Comparison of ENCODE assay signal across 8 cellular contexts in the genomic region with DNA sequence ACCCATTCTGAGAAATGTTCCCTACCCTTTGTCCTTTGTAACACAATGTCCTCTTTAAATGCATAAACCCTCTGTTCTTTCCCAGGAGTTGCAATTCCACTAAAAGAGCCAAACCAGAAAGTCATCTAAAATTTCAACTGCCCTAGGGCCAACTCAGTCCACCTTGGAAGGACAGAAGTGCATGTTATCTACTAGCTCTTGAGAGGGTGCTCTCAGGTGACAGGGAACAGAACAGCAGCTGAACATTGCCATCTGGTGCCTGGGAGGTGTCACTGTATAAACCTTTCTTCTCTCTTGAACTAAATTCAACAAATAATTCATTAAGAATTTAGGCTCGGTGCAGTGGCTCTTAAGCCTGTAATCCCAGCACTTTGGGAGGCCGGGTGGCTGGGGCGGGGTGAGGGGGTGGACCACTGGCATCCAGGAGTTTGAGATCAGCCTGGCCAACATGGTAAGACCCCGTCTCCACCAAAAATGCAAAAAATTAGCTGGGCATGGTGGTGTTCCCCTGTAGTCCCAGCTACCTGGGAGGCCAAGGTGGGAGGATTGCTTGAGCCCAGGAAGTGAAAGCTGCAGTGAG. TPM values are rescaled to one million over a fixed set of nuclear protein-coding genes. Genes with fewer than 3 reads are reported as not detected.
DNase-seq lines count a peak whose midpoint lies in the region; ATAC-seq and TF ChIP-seq lines count a peak whose summit lies in the region.

No MANE protein-coding gene starts in this region.

- no peaks in the 10 kb centered on the region for H3K9me3 Mint-ChIP-seq in CD8-positive, alpha-beta memory T cell
- peaks cover 5% of the 10 kb centered on the region for H3K9me3 Mint-ChIP-seq in WTC11

- H3K36me3 ChIP-seq in CD8-positive, alpha-beta memory T cell (ENCODE audit: insufficient read depth, low read length) = no peaks in the 10 kb centered on the region
- no peaks in the 10 kb centered on the region for H3K36me3 ChIP-seq in lung (ENCODE audit: control insufficient read depth in 2 of 2, insufficient read depth in 2 of 2, low read length in 2 of 2)
- H3K36me3 ChIP-seq in stomach smooth muscle (ENCODE audit: control insufficient read depth in 2 of 2, insufficient read depth in 2 of 2, low read length in 2 of 2) = no peaks in the 10 kb centered on the region

- H3K4me3 ChIP-seq in CD8-positive, alpha-beta memory T cell (ENCODE audit: low read length) = no peak overlapping the region
- H3K4me3 ChIP-seq in lung (no peak overlapping the region), stomach smooth muscle (ENCODE audit: low read length in 2 of 2) (no peak overlapping the region)

- H3K9me3 ChIP-seq in CD8-positive, alpha-beta memory T cell (ENCODE audit: low read length) = no peaks in the 10 kb centered on the region
- H3K9me3 ChIP-seq in lung (ENCODE audit: control insufficient read depth in 2 of 2, insufficient read depth in 1 of 2, low read length in 1 of 2) (no peaks in the 10 kb centered on the region), stomach smooth muscle (ENCODE audit: control insufficient read depth in 2 of 2, low read length in 2 of 2) (no peaks in the 10 kb centered on the region)

- POLR2A ChIA-PET in CD8-positive, alpha-beta memory T cell (lab: Charles Lee) = interaction anchor here (1.1 kb wide), 1 partner anchor 191 kb away, joined by 3 read pairs; no protein-coding TSS in a partner anchor
- POLR2A ChIA-PET in WTC11 (lab: Charles Lee) = interaction anchor here (0.6 to 3.2 kb wide), 3 partner anchors 9 to 82 kb away, joined by 3 to 11 read pairs (median 6); partner anchors contain the start of gene FERMT2

- no peak overlapping the region for H3K9ac ChIP-seq in stomach smooth muscle (ENCODE audit: low read length in 2 of 2)

- peaks cover 11 to 16% (median 14%) of the 10 kb centered on the region in 3 donors for H3K4me1 Mint-ChIP-seq in CD8-positive, alpha-beta memory T cell
- peaks cover 16% of the 10 kb centered on the region for H3K4me1 Mint-ChIP-seq in WTC11

- WGBS in lung, 2 donors = 68 to 77% methylated on average over 4 of the region's 4 CpGs

- peak overlapping the region in 3 of 7 donors; percentile 21 to 33 (median 30) for H3K4me3 Mint-ChIP-seq in CD8-positive, alpha-beta memory T cell
- no peak overlapping the region for H3K4me3 Mint-ChIP-seq in WTC11

- TF ChIP-seq CTCF in WTC11 (IDR thresholded peaks at IDR 0.05) (peak; percentile 54), lung (IDR thresholded peaks at IDR 0.05; ENCODE audit: control extremely low read depth, extremely low read depth) (peak; percentile 77)

- no peaks in the 10 kb centered on the region for H3K27me3 Mint-ChIP-seq in CD8-positive, alpha-beta memory T cell
- no peaks in the 10 kb centered on the region for H3K27me3 Mint-ChIP-seq in WTC11 (ENCODE audit: low read depth)

- ATAC-seq in GM21576 (IDR thresholded peaks at IDR 0.05; ENCODE audit: unreplicated experiment) (peak; percentile 66), WTC11 (peak; percentile 97), lung (ENCODE audit: insufficient read depth, low FRiP score) (peak; percentile 81), HG03571 (IDR thresholded peaks at IDR 0.05; ENCODE audit: unreplicated experiment) (no peak)

- H3K36me3 Mint-ChIP-seq in CD8-positive, alpha-beta memory T cell = no peaks in the 10 kb centered on the region
- peaks cover 4% of the 10 kb centered on the region; the same call in 1 of the 2 replicates for H3K36me3 Mint-ChIP-seq in WTC11

- CTCF ChIA-PET in CD8-positive, alpha-beta memory T cell (lab: Charles Lee) = interaction anchor here (0.6 to 5.6 kb wide), 20 partner anchors 9 to 918 kb away, joined by 3 to 111 read pairs (median 4); partner anchors contain the start of gene FERMT2
- CTCF ChIA-PET in WTC11 (lab: Charles Lee) = interaction anchor here (0.5 to 2.5 kb wide), 38 partner anchors 9 to 507 kb away, joined by 3 to 28 read pairs (median 4); partner anchors contain the start of genes FERMT2, GNPNAT1 and STYX

- H3K27me3 ChIP-seq in CD8-positive, alpha-beta memory T cell (ENCODE audit: insufficient read depth, low read length, poor library complexity, severe bottlenecking) = no peaks in the 10 kb centered on the region
- H3K27me3 ChIP-seq in lung (ENCODE audit: control insufficient read depth, insufficient read depth) = no peaks in the 10 kb centered on the region
- no peaks in the 10 kb centered on the region for H3K27me3 ChIP-seq in stomach smooth muscle (ENCODE audit: control insufficient read depth in 1 of 2, insufficient read depth in 2 of 2, low read length in 2 of 2)

- no peak overlapping the region for H3K27ac ChIP-seq in CD8-positive, alpha-beta memory T cell (ENCODE audit: low read depth, low read length)
- no peak overlapping the region for H3K27ac ChIP-seq in lung (ENCODE audit: low read depth in 1 of 2, low read length in 1 of 2)
- H3K27ac ChIP-seq in stomach smooth muscle (ENCODE audit: low read length) = peak overlapping the region; percentile 25

- H3K27ac Mint-ChIP-seq in CD8-positive, alpha-beta memory T cell = peak overlapping the region in 7 of 8 donors; percentile 47 to 91 (median 73)
- peak overlapping the region; percentile 66 for H3K27ac Mint-ChIP-seq in WTC11

- peak; percentile 16 to 72 (median 53) for DNase-seq in CD8-positive, alpha-beta memory T cell
- DNase-seq in NCI-H2029 treated with DMSO at 0.1 percent for 48 hours (lab: John Stamatoyannopoulos, UW) = peak; percentile 96
- peak; percentile 63 for DNase-seq in WTC11 (ENCODE audit: low spot score)
- DNase-seq in dermis microvascular lymphatic vessel endothelial cell (ENCODE audit: low read depth in 2 of 2) = peak; percentile 59 to 80
- peak; percentile 49 for DNase-seq in lung (ENCODE audit: low spot score)

- no peaks in the 10 kb centered on the region for H3K4me1 ChIP-seq in CD8-positive, alpha-beta memory T cell (ENCODE audit: insufficient read depth, low read length)
- no peaks in the 10 kb centered on the region for H3K4me1 ChIP-seq in lung (ENCODE audit: control insufficient read depth in 2 of 2, insufficient read depth in 2 of 2, low read length in 2 of 2)
- no peaks in the 10 kb centered on the region for H3K4me1 ChIP-seq in stomach smooth muscle (ENCODE audit: control insufficient read depth, insufficient read depth, low read length)

TF ChIP-seq in WTC11, 78 proteins besides CTCF, POLR2A, EP300 and RAD21 (continues in another document):
- TF ChIP-seq, protein P1, sequence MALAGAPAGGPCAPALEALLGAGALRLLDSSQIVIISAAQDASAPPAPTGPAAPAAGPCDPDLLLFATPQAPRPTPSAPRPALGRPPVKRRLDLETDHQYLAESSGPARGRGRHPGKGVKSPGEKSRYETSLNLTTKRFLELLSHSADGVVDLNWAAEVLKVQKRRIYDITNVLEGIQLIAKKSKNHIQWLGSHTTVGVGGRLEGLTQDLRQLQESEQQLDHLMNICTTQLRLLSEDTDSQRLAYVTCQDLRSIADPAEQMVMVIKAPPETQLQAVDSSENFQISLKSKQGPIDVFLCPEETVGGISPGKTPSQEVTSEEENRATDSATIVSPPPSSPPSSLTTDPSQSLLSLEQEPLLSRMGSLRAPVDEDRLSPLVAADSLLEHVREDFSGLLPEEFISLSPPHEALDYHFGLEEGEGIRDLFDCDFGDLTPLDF (CRISPR knock-in tag; IDR thresholded peaks at IDR 0.05) = no peak
- TF ChIP-seq, protein P2, sequence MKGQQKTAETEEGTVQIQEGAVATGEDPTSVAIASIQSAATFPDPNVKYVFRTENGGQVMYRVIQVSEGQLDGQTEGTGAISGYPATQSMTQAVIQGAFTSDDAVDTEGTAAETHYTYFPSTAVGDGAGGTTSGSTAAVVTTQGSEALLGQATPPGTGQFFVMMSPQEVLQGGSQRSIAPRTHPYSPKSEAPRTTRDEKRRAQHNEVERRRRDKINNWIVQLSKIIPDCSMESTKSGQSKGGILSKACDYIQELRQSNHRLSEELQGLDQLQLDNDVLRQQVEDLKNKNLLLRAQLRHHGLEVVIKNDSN (CRISPR knock-in tag; IDR thresholded peaks at IDR 0.05) = no peak
- no peak for TF ChIP-seq AR (CRISPR knock-in tag; IDR thresholded peaks at IDR 0.05)

RNA-seq across cellular contexts. Expression of gene FERMT2, which starts 10.3 kb away (rescaled TPM):
- total RNA-seq in CD8-positive, alpha-beta memory T cell = 1 to 10 TPM in 1 of 2 experiments, under 1 TPM in 1; 0.93 to 1.7 TPM
- 0.51 TPM for polyA plus RNA-seq in CD8-positive, alpha-beta memory T cell
- total RNA-seq in WTC11 (2021) (87.8 to 97.7 TPM (median 92.8 TPM) in 3 replicates), dermis microvascular lymphatic vessel endothelial cell (64.6 and 72.2 TPM in 2 replicates), lung (100 to 1,000 TPM in 1 of 2 donors, 10 to 100 TPM in 1; 88.5 to 170 TPM)
- polyA plus RNA-seq in lung = 10 to 100 TPM; 33.2 to 44.8 TPM

Comparison
In these comparisons a context has a peak if more than half of its experiments do, and no peak if none do; other contexts are left out.
1. RNA of gene FERMT2, which starts 10.3 kb away (total RNA-seq): 88.5 to 170 TPM in lung, 87.8 to 97.7 TPM in WTC11 and 64.6 to 72.2 TPM in dermis microvascular lymphatic vessel endothelial cell; 0.93 to 1.7 TPM in CD8-positive, alpha-beta memory T cell; every median in the first group is over 10 times any median in the second.
2. Peak in every context shown above with its lines, with median percentiles within 50 percentile points of each other: DNase-seq.